7 cellular contexts compared by ENCODE assay signal in genomic region chr14:61598980-61599379, GRCh38.
A peak's percentile ranks its signal among the peaks of the same experiment; 100 is the strongest.
DNase-seq lines count a peak whose midpoint lies in the region; ATAC-seq and TF ChIP-seq lines count a peak whose summit lies in the region.

No MANE protein-coding gene starts in this region.

- TF ChIP-seq CTCF in Peyer's patch (IDR thresholded peaks at IDR 0.05) = no peak

- H3K4me3 ChIP-seq in Karpas-422 (ENCODE audit: low read length) (no peak overlapping the region), Peyer's patch (no peak overlapping the region)
- H3K4me3 ChIP-seq in effector memory CD4-positive, alpha-beta T cell (ENCODE audit: insufficient read depth, low read depth, low read length, poor library complexity, severe bottlenecking) = no peak overlapping the region

- peak; percentile 35 for ATAC-seq in GM19452 (IDR thresholded peaks at IDR 0.05; ENCODE audit: unreplicated experiment)

- no peak overlapping the region for H3K9ac ChIP-seq in Karpas-422 (ENCODE audit: low read length)

- TF ChIP-seq POLR2A in Peyer's patch (IDR thresholded peaks at IDR 0.05) = no peak

- H3K27me3 ChIP-seq in Karpas-422 (ENCODE audit: low read length) = no peaks in the 10 kb centered on the region
- no peaks in the 10 kb centered on the region for H3K27me3 ChIP-seq in Peyer's patch
- H3K27me3 ChIP-seq in effector memory CD4-positive, alpha-beta T cell (replicated peaks; ENCODE audit: control insufficient read depth, insufficient read depth, low read length, poor library complexity, severe bottlenecking) = no peaks in the 10 kb centered on the region

- no peaks in the 10 kb centered on the region for H3K9me3 ChIP-seq in Karpas-422 (ENCODE audit: low read length)
- no peaks in the 10 kb centered on the region for H3K9me3 ChIP-seq in Peyer's patch
- no peaks in the 10 kb centered on the region for H3K9me3 ChIP-seq in effector memory CD4-positive, alpha-beta T cell (ENCODE audit: control insufficient read depth, low read length)

- no peaks in the 10 kb centered on the region for H3K79me2 ChIP-seq in Karpas-422 (ENCODE audit: low read length)

- DNase-seq in Karpas-422 (no peak), dermis blood vessel endothelial cell (peak; percentile 69), pons (ENCODE audit: low spot score) (peak; percentile 47), Peyer's patch (no peak), posterior vena cava (ENCODE audit: low spot score) (no peak)
- DNase-seq in effector memory CD4-positive, alpha-beta T cell = no peak

- peak overlapping the region; percentile 2; the same call in 1 of the 2 replicates for H2AFZ ChIP-seq in Karpas-422 (ENCODE audit: low read length)

- H4K20me1 ChIP-seq in Karpas-422 (ENCODE audit: insufficient read depth, low read depth, low read length) = no peaks in the 10 kb centered on the region

- H3K9me2 ChIP-seq in Karpas-422 (replicated peaks; ENCODE audit: insufficient read depth, low read length) = no peaks in the 10 kb centered on the region

- no peak overlapping the region for H3K27ac ChIP-seq in Karpas-422 (ENCODE audit: low read length)
- H3K27ac ChIP-seq in Peyer's patch = no peak overlapping the region
- no peak overlapping the region for H3K27ac ChIP-seq in effector memory CD4-positive, alpha-beta T cell (ENCODE audit: insufficient read depth, low read length, poor library complexity, severe bottlenecking)

- intact Hi-C loops in posterior vena cava (cut with DNase I) = loop anchor here in 1 of 2 donors (10.0 kb wide), 1 partner anchor 74 kb away; no protein-coding TSS in a partner anchor

- H3K4me2 ChIP-seq in Karpas-422 (ENCODE audit: low read depth, low read length, poor library complexity, severe bottlenecking) = no peak overlapping the region

- no peaks in the 10 kb centered on the region for H3K36me3 ChIP-seq in Karpas-422 (ENCODE audit: insufficient read depth, low read length)
- H3K36me3 ChIP-seq in Peyer's patch = no peaks in the 10 kb centered on the region
- no peaks in the 10 kb centered on the region for H3K36me3 ChIP-seq in effector memory CD4-positive, alpha-beta T cell (ENCODE audit: control insufficient read depth, insufficient read depth, low read length)

- H3K4me1 ChIP-seq in Karpas-422 (ENCODE audit: low read length) = peaks cover 37% of the 10 kb centered on the region
- H3K4me1 ChIP-seq in Peyer's patch = peaks cover 0 to 8% (median 0%) of the 10 kb centered on the region in 4 donors
- peaks cover 6% of the 10 kb centered on the region for H3K4me1 ChIP-seq in effector memory CD4-positive, alpha-beta T cell (ENCODE audit: control insufficient read depth, insufficient read depth, low read length, poor library complexity, severe bottlenecking)

Comparison
In these comparisons a context has a peak if more than half of its experiments do, and no peak if none do; other contexts are left out.
1. DNase-seq: peak in dermis blood vessel endothelial cell (single experiment) and pons (single experiment); none in Karpas-422 (single experiment), Peyer's patch (0 of 3), posterior vena cava (single experiment) and effector memory CD4-positive, alpha-beta T cell (0 of 3).